31 cellular contexts compared by ENCODE assay signal in the genomic region with DNA sequence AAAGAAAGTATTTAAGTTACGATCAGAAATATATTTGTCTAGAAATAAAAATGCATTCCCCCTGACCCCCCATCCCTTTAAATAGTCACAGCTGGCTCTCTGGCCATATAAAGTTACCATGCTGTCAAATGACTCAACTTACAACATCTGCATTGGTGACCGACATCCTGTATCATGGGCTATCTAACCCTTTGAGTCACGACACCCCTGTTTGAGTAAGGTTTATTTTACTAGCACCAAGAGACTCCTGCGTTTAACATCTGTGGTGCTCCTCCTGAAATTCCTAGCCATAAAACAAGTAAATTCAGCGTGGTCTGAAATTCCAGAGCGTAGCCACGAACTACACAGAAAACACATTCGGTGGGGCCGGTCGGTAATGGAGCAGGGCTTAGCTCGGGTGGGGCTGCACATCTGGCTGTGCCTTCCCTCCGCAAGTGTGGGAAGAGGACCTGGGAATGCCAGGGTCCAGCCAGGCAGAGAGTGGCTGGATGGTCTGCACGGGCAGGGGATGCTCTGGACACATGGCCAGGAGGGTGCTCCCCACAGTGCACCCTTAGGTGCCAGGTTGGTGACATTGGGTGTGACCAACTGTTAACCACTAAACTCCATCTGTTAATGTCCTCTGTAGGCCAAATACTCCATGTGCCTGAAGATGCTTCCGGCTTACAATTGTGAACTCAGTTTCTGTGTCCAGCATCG. TPM values are rescaled to one million over a fixed set of nuclear protein-coding genes. Genes with fewer than 3 reads are reported as not detected.
"Had no signal": no experiment of that assay in that cellular context is flagged by ENCODE, and none has a peak within 500 bp of the region (broad histone marks: within the 10 kb centered on the region; RNA-seq: fewer than 3 reads in every experiment).

No MANE protein-coding gene starts in this region.

- H3K4me1 Mint-ChIP-seq: activated naive CD8-positive, alpha-beta T cell treated with anti-CD3 and anti-CD28 coated beads for 36 hours; endodermal cell; stimulated activated naive B cell treated with anti-CD40 and anti-IgM and Interleukin-4, amounts not matched to agents 10 μg/mL and 1 μg/mL and 100 μg/mL, for 72 hours had no signal

- H3K4me1 ChIP-seq: adrenal gland, left ventricle myocardium inferior, prostate gland, stomach, thyroid gland, upper lobe of left lung, vagina had no signal

- H3K4me3 ChIP-seq: adrenal gland, left ventricle myocardium inferior, lung, ovary, prostate gland, smooth muscle cell, stomach, thyroid gland, upper lobe of left lung, vagina had no signal

- H3K36me3 Mint-ChIP-seq: activated naive CD8-positive, alpha-beta T cell treated with anti-CD3 and anti-CD28 coated beads for 36 hours; natural killer cell treated with Interleukin-12 subunit alpha and Interleukin-12 subunit beta and Interleukin-15 and Interleukin-18, amount 100 ng/mL, for 72 hours; stimulated activated naive B cell treated with anti-CD40 and anti-IgM and Interleukin-4, amounts not matched to agents 10 μg/mL and 1 μg/mL and 100 μg/mL, for 72 hours had no signal

- H3K27ac Mint-ChIP-seq: activated naive CD8-positive, alpha-beta T cell treated with anti-CD3 and anti-CD28 coated beads for 36 hours; dendritic cell treated with granulocyte-macrophage colony-stimulating factor and Interleukin-4, amounts not matched to agents 40 ng/mL and 50 ng/mL, for 4 days; endodermal cell; natural killer cell treated with Interleukin-12 subunit alpha and Interleukin-12 subunit beta and Interleukin-15 and Interleukin-18, amount 100 ng/mL, for 72 hours; stimulated activated naive B cell treated with anti-CD40 and anti-IgM and Interleukin-4, amounts not matched to agents 10 μg/mL and 1 μg/mL and 100 μg/mL, for 72 hours had no signal

- ATAC-seq: esophagus mucosa; natural killer cell treated with Interleukin-12 subunit alpha and Interleukin-12 subunit beta and Interleukin-15 and Interleukin-18, amount 100 ng/mL, for 72 hours; sciatic nerve; stimulated activated naive B cell treated with anti-CD40 and anti-IgM and Interleukin-4, amounts not matched to agents 10 μg/mL and 1 μg/mL and 100 μg/mL, for 72 hours had no signal

- H3K27me3 ChIP-seq: ovary, thyroid gland, upper lobe of left lung, vagina had no signal

- H3K36me3 ChIP-seq: adrenal gland, left ventricle myocardium inferior, neutrophil, ovary, prostate gland, stomach, thyroid gland, upper lobe of left lung, vagina had no signal

- H3K4me3 Mint-ChIP-seq: activated naive CD8-positive, alpha-beta T cell treated with anti-CD3 and anti-CD28 coated beads for 36 hours; dendritic cell treated with granulocyte-macrophage colony-stimulating factor and Interleukin-4, amounts not matched to agents 40 ng/mL and 50 ng/mL, for 4 days; endodermal cell; natural killer cell treated with Interleukin-12 subunit alpha and Interleukin-12 subunit beta and Interleukin-15 and Interleukin-18, amount 100 ng/mL, for 72 hours; stimulated activated naive B cell treated with anti-CD40 and anti-IgM and Interleukin-4, amounts not matched to agents 10 μg/mL and 1 μg/mL and 100 μg/mL, for 72 hours had no signal

- DNase-seq: activated CD4-positive, alpha-beta T cell treated with anti-CD3 and anti-CD28 coated beads for 4 hours; activated CD4-positive, alpha-beta T cell treated with anti-CD3 and anti-CD28 coated beads, Interleukin-2, amount 50 U/mL, for 4 hours; activated CD4-positive, CD25-positive, alpha-beta regulatory T cell; activated effector memory CD4-positive, alpha-beta T cell treated with Interleukin-2 at 50 U/mL for 16 hours; activated naive CD4-positive, alpha-beta T cell treated with Interleukin-2 at 50 U/mL for 16 hours; activated naive CD8-positive, alpha-beta T cell treated with anti-CD3 and anti-CD28 coated beads for 36 hours; activated T-cell treated with anti-CD3 and anti-CD28 coated beads for 4 hours; adrenal gland; caudate nucleus; endodermal cell; foreskin melanocyte; left ventricle myocardium inferior; mesendoderm; ovary; retina; stimulated activated CD4-positive, alpha-beta T cell treated with anti-CD3 and anti-CD28 coated beads, Interleukin-1b, Interleukin-23, amount 100 ng/mL, for 48 hours; stimulated activated naive B cell treated with anti-CD40 and anti-IgM and Interleukin-4, amounts not matched to agents 10 μg/mL and 1 μg/mL and 100 μg/mL, for 72 hours; stomach; T-helper 1 cell; thyroid gland; upper lobe of left lung had no signal

- H3K27ac ChIP-seq: adrenal gland, left ventricle myocardium inferior, neutrophil, ovary, prostate gland, stomach, thyroid gland, upper lobe of left lung, vagina had no signal

- H3K9me3 Mint-ChIP-seq: activated naive CD8-positive, alpha-beta T cell treated with anti-CD3 and anti-CD28 coated beads for 36 hours; dendritic cell treated with granulocyte-macrophage colony-stimulating factor and Interleukin-4, amounts not matched to agents 40 ng/mL and 50 ng/mL, for 4 days; endodermal cell; natural killer cell treated with Interleukin-12 subunit alpha and Interleukin-12 subunit beta and Interleukin-15 and Interleukin-18, amount 100 ng/mL, for 72 hours; stimulated activated naive B cell treated with anti-CD40 and anti-IgM and Interleukin-4, amounts not matched to agents 10 μg/mL and 1 μg/mL and 100 μg/mL, for 72 hours had no signal

- H3K9me3 ChIP-seq: adrenal gland, left ventricle myocardium inferior, neutrophil, ovary, prostate gland, stomach, thyroid gland, upper lobe of left lung, vagina had no signal

RNA-seq across cellular contexts. Expression of a gene that starts 53.0 kb away (rescaled TPM):
- total RNA-seq: activated naive CD8-positive, alpha-beta T cell treated with anti-CD3 and anti-CD28 coated beads for 36 hours; adrenal gland; endodermal cell; esophagus mucosa; left ventricle myocardium inferior; mononuclear cell; natural killer cell treated with Interleukin-12 subunit alpha and Interleukin-12 subunit beta and Interleukin-15 and Interleukin-18, amount 100 ng/mL, for 72 hours; ovary; prostate gland; smooth muscle cell; stomach; thyroid gland; vagina had no signal
- polyA plus RNA-seq: adrenal gland, smooth muscle cell had no signal
